In genomic region chrX:71170660-71171059, GRCh38 we compare ENCODE assay signal across 29 cellular contexts. TPM values are rescaled to one million over a fixed set of nuclear protein-coding genes. Genes with fewer than 3 reads are reported as not detected.
DNase-seq lines count a peak whose midpoint lies in the region; ATAC-seq and TF ChIP-seq lines count a peak whose summit lies in the region.
"Had no signal": no experiment of that assay in that cellular context is flagged by ENCODE, and none has a peak within 500 bp of the region (broad histone marks: within the 10 kb centered on the region; RNA-seq: fewer than 3 reads in every experiment).

No MANE protein-coding gene starts in this region.

- H3K4me3 Mint-ChIP-seq in GM23338, result no peak overlapping the region; the same call in 2 of the 3 replicates
- no peak overlapping the region for H3K4me3 Mint-ChIP-seq in dendritic cell treated with granulocyte-macrophage colony-stimulating factor and Interleukin-4, amounts not matched to agents 40 ng/mL and 50 ng/mL, for 4 days
- H3K4me3 Mint-ChIP-seq: T-cell had no signal

- peak overlapping the region; percentile 84 for H3K27ac Mint-ChIP-seq in GM23338
- H3K27ac Mint-ChIP-seq in dendritic cell treated with granulocyte-macrophage colony-stimulating factor and Interleukin-4, amounts not matched to agents 40 ng/mL and 50 ng/mL, for 4 days, result peak overlapping the region; percentile 78

- no peaks in the 10 kb centered on the region for H4K20me1 ChIP-seq in GM23338 (replicated peaks; ENCODE audit: insufficient read depth)
- H4K20me1 ChIP-seq in Loucy (ENCODE audit: insufficient read depth, low read length, poor library complexity, severe bottlenecking), result no peaks in the 10 kb centered on the region

- H3K27ac ChIP-seq in GM23338 (ENCODE audit: low read depth) (no peak overlapping the region), neutrophil (peak overlapping the region; percentile 90), body of pancreas (no peak overlapping the region)

- H3K9me2 ChIP-seq in GM23338 (ENCODE audit: insufficient read depth) (no peaks in the 10 kb centered on the region), Loucy (replicated peaks; ENCODE audit: low read depth, low read length) (no peaks in the 10 kb centered on the region)

- 84 to 85% methylated on average over 5 of the region's 5 CpGs for WGBS in body of pancreas, 2 donors

- H2AFZ ChIP-seq in GM23338 (no peak overlapping the region), Loucy (ENCODE audit: low read length) (no peak overlapping the region)

- H3K79me2 ChIP-seq in GM23338 (replicated peaks; ENCODE audit: insufficient read depth) (no peaks in the 10 kb centered on the region), Loucy (ENCODE audit: insufficient read depth, low read length) (no peaks in the 10 kb centered on the region)

- no peak for TF ChIP-seq POLR2A in body of pancreas (IDR thresholded peaks at IDR 0.05)

- H3K36me3 Mint-ChIP-seq in GM23338 (ENCODE audit: low read depth), result peaks cover 9% of the 10 kb centered on the region; the same call in 2 of the 3 replicates
- peaks cover 64% of the 10 kb centered on the region for H3K36me3 Mint-ChIP-seq in dendritic cell treated with granulocyte-macrophage colony-stimulating factor and Interleukin-4, amounts not matched to agents 40 ng/mL and 50 ng/mL, for 4 days (ENCODE audit: low read depth)

- H3K4me1 ChIP-seq in GM23338 (ENCODE audit: insufficient read depth) (no peaks in the 10 kb centered on the region), Loucy (ENCODE audit: insufficient read depth, low read length, poor library complexity, severe bottlenecking) (peaks cover 16% of the 10 kb centered on the region), neutrophil (ENCODE audit: control insufficient read depth in 1 of 2, insufficient read depth in 1 of 2, low read depth in 1 of 2, low read length in 1 of 2) (peaks cover 44% of the 10 kb centered on the region in 2 experiments), body of pancreas (no peaks in the 10 kb centered on the region)
- H3K4me1 ChIP-seq: Caco-2 had no signal

- H3K9ac ChIP-seq in Loucy (ENCODE audit: low read depth, low read length, poor library complexity, severe bottlenecking), result peak overlapping the region; percentile 60

- peak; percentile 55 for ATAC-seq in GM23338
- ATAC-seq in body of pancreas, result no peak
- no peak for ATAC-seq in HG03097 (IDR thresholded peaks at IDR 0.05; ENCODE audit: low FRiP score, unreplicated experiment)
- ATAC-seq in GM21576 (IDR thresholded peaks at IDR 0.05; ENCODE audit: unreplicated experiment), result no peak
- ATAC-seq: GM12878, Panc1, SK-N-SH treated with all-trans-retinoic acid at 6 μM for 48 hours, T-cell had no signal

- H3K36me3 ChIP-seq in GM23338 (ENCODE audit: insufficient read depth) (no peaks in the 10 kb centered on the region), Loucy (ENCODE audit: insufficient read depth, low read length) (no peaks in the 10 kb centered on the region), neutrophil (no peaks in the 10 kb centered on the region), body of pancreas (replicated peaks in 1 of 2; ENCODE audit: insufficient read depth in 1 of 2, low read depth in 2 of 2) (no peaks in the 10 kb centered on the region)

- H3K9me3 ChIP-seq in Loucy (ENCODE audit: insufficient read depth, low read depth, low read length) (no peaks in the 10 kb centered on the region), neutrophil (no peaks in the 10 kb centered on the region), body of pancreas (no peaks in the 10 kb centered on the region)
- H3K9me3 ChIP-seq: Caco-2 had no signal

- H3K4me3 ChIP-seq in GM23338, result no peak overlapping the region
- no peak overlapping the region for H3K4me3 ChIP-seq in Loucy (ENCODE audit: low read length, poor library complexity, severe bottlenecking)
- H3K4me3 ChIP-seq in neutrophil (ENCODE audit: low read depth in 1 of 2, low read length in 1 of 2), result peak overlapping the region; percentile 27 to 47
- H3K4me3 ChIP-seq in body of pancreas, result no peak overlapping the region
- H3K4me3 ChIP-seq: GM12878 had no signal

- in situ Hi-C loops in ACHN (cut with HindIII; ENCODE audit: low pct_ligation_motif_present, low pct_unique_long_range_greater_than_20kb, low sequenced_read_pairs), result no loop called here

- H3K4me2 ChIP-seq in GM23338 (no peak overlapping the region), Loucy (ENCODE audit: low read depth, low read length, poor library complexity, severe bottlenecking) (peak overlapping the region; percentile 50)

- H3K9me3 Mint-ChIP-seq in GM23338, result no peaks in the 10 kb centered on the region; the same call in 2 of the 3 replicates
- H3K9me3 Mint-ChIP-seq in dendritic cell treated with granulocyte-macrophage colony-stimulating factor and Interleukin-4, amounts not matched to agents 40 ng/mL and 50 ng/mL, for 4 days, result no peaks in the 10 kb centered on the region
- H3K9me3 Mint-ChIP-seq: T-cell had no signal

- H3K27me3 ChIP-seq in GM23338 (ENCODE audit: insufficient read depth), result no peaks in the 10 kb centered on the region
- H3K27me3 ChIP-seq in Loucy (ENCODE audit: insufficient read depth, low read length, poor library complexity, severe bottlenecking), result no peaks in the 10 kb centered on the region
- H3K27me3 ChIP-seq in neutrophil, result no peaks in the 10 kb centered on the region
- H3K27me3 ChIP-seq in body of pancreas, result no peaks in the 10 kb centered on the region

- H3K27me3 Mint-ChIP-seq in GM23338 (ENCODE audit: insufficient read depth, low read depth, poor library complexity), result peaks cover 12% of the 10 kb centered on the region
- H3K27me3 Mint-ChIP-seq in dendritic cell treated with granulocyte-macrophage colony-stimulating factor and Interleukin-4, amounts not matched to agents 40 ng/mL and 50 ng/mL, for 4 days, result no peaks in the 10 kb centered on the region
- H3K27me3 Mint-ChIP-seq: CD4-positive, alpha-beta memory T cell had no signal

- DNase-seq in GM23338 (ENCODE audit: low spot score) (peak; percentile 11), ACHN (no peak), body of pancreas (no peak)
- DNase-seq: Caco-2; CD4-positive, alpha-beta memory T cell; DND-41; Karpas-422; NCI-H1048; NCI-H1417 treated with DMSO at 0.1 percent for 48 hours; NCI-H187 treated with DMSO at 0.1 percent for 48 hours; NCI-H2107; NCI-H2227 treated with DMSO at 0.1 percent for 48 hours; NCI-H524; NCI-H774; NK-92 treated with Interleukin-12 subunit alpha and Interleukin-12 subunit beta, amount 100 ng/mL, for 24 hours; T-cell had no signal

- H3F3A ChIP-seq in GM23338 (replicated peaks; ENCODE audit: low read depth), result no peaks in the 10 kb centered on the region
- H3F3A ChIP-seq in Loucy (ENCODE audit: low read depth), result no peaks in the 10 kb centered on the region

- peaks cover 21% of the 10 kb centered on the region for H3K4me1 Mint-ChIP-seq in GM23338
- peaks cover 32% of the 10 kb centered on the region for H3K4me1 Mint-ChIP-seq in dendritic cell treated with granulocyte-macrophage colony-stimulating factor and Interleukin-4, amounts not matched to agents 40 ng/mL and 50 ng/mL, for 4 days (ENCODE audit: low read depth)

- intact Hi-C loops in dendritic cell treated with granulocyte-macrophage colony-stimulating factor and Interleukin-4, amounts not matched to agents 40 ng/mL and 50 ng/mL, for 4 days (cut with micrococcal nuclease), result no loop called here
- intact Hi-C loops in body of pancreas (cut with DNase I), result loop anchor here (10.0 kb wide), 1 partner anchor 196 kb away; no protein-coding TSS in a partner anchor

- TF ChIP-seq CTCF in GM23338 (conservative IDR thresholded peaks at IDR 0.05; ENCODE audit: low read depth in 2 of 2) (no peak), Loucy (conservative IDR thresholded peaks at IDR 0.05; ENCODE audit: low read length) (no peak), neutrophil (IDR thresholded peaks at IDR 0.05) (no peak), body of pancreas (IDR thresholded peaks at IDR 0.05) (no peak)

TF ChIP-seq in GM23338, 12 proteins besides CTCF, POLR2A, EP300 and RAD21 (continues in another document):
- no peak for TF ChIP-seq EZH2phosphoT487 (IDR thresholded peaks at IDR 0.05; ENCODE audit: unreplicated experiment)
- no peak for TF ChIP-seq JUNB (IDR thresholded peaks at IDR 0.05; ENCODE audit: unreplicated experiment)
- no peak for TF ChIP-seq ZNF331 (CRISPR knock-in tag; IDR thresholded peaks at IDR 0.05; ENCODE audit: low read depth)
- TF ChIP-seq STAT1 (IDR thresholded peaks at IDR 0.05; ENCODE audit: unreplicated experiment), result no peak

RNA-seq across cellular contexts. Expression of gene NLGN3, which starts 26.0 kb away (rescaled TPM):
- 15.3 and 17.2 TPM in 2 replicates for total RNA-seq in GM23338 (2014; rRNA removed; shearing (Covaris generic))
- 4.5 and 5.2 TPM in 2 replicates for polyA plus RNA-seq in GM23338 (2016; fragmentation: Nextera tagmentation; extraction: Ambion mirVana)
- 1 to 10 TPM in 1 of 2 donors, not detected in 1; 1.0 TPM for total RNA-seq in body of pancreas

RNA-seq across cellular contexts. Expression of gene MED12, which starts 52.3 kb away (rescaled TPM):
- 35.2 and 40.6 TPM in 2 replicates for total RNA-seq in GM23338 (2014; rRNA removed; shearing (Covaris generic))
- polyA plus RNA-seq in GM23338 (2016; fragmentation: Nextera tagmentation; extraction: Ambion mirVana), result 6.9 and 7.1 TPM in 2 replicates
- total RNA-seq in body of pancreas, result 10 to 100 TPM; 26.4 to 83.0 TPM

RNA-seq across cellular contexts. Expression of gene GJB1, which starts 52.4 kb away (rescaled TPM):
- 0.14 TPM in 1 of 2 replicates, not detected in the other for total RNA-seq in GM23338 (2014; rRNA removed; shearing (Covaris generic))
- polyA plus RNA-seq in GM23338 (2016; fragmentation: Nextera tagmentation; extraction: Ambion mirVana), result not detected in 2 replicates
- 10 to 100 TPM; 24.7 to 31.4 TPM for total RNA-seq in body of pancreas
- total RNA-seq: A673; CD4-positive, alpha-beta memory T cell; GM12878; H4; HT1080; MCF 10A had no signal
- polyA plus RNA-seq: BJ; CD4-positive, alpha-beta memory T cell; GM12878 had no signal

RNA-seq across cellular contexts. Expression of gene IL2RG, which starts 59.3 kb away (rescaled TPM):
- not detected in 2 replicates for total RNA-seq in GM23338 (2014; rRNA removed; shearing (Covaris generic))
- 0.26 and 0.31 TPM in 2 replicates for polyA plus RNA-seq in GM23338 (2016; fragmentation: Nextera tagmentation; extraction: Ambion mirVana)
- total RNA-seq in body of pancreas, result 1 to 10 TPM in 1 of 2 donors, under 1 TPM in 1; 0.52 to 8.2 TPM
- total RNA-seq: H4, HT1080 had no signal

Comparison
In these comparisons a context has a peak if more than half of its experiments do, and no peak if none do; other contexts are left out.
1. H3K4me3 ChIP-seq: peak in neutrophil (2 of 2); none in GM23338 (single experiment), Loucy (single experiment) and body of pancreas (0 of 2).
2. RNA of gene GJB1, which starts 52.4 kb away (total RNA-seq): 24.7 to 31.4 TPM in body of pancreas; 0.14 TPM in GM23338; every median in the first group is over 10 times any median in the second.